Comparison of ENCODE assay signal across 1 cellular context in the genomic region with DNA sequence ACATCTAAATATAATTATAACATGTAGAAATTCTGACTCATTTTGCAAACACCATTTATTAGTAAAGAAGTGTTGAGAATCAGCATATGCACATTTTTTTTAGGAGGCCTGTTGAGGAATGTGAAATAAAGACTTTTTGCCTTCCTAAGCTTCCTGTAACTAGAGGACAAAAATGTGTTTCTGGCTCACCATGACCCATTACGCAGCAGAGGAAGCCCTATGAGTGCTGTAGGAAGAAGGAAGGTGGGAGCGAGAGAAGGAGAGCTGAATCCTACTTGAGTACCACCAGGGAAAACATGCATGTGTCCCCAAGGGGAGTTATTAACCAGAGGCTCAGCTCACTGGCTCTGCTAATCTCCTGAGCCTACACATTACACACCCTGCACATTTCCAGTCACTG.
TF ChIP-seq lines count a peak whose summit lies in the region.

No MANE protein-coding gene starts in this region.

TF ChIP-seq in endothelial cell of umbilical vein, 7 proteins besides CTCF, POLR2A, EP300 and RAD21:
- no peak for TF ChIP-seq FOS (IDR thresholded peaks at IDR 0.05; ENCODE audit: borderline replicate concordance, insufficient read depth, low read length)
- no peak for TF ChIP-seq POLR2AphosphoS5 (IDR thresholded peaks at IDR 0.05; ENCODE audit: insufficient read depth, low read depth, low read length)
- TF ChIP-seq GATA2 (IDR thresholded peaks at IDR 0.05; ENCODE audit: insufficient read depth, insufficient read length, low read depth, low read length) = no peak
- TF ChIP-seq, protein P1, sequence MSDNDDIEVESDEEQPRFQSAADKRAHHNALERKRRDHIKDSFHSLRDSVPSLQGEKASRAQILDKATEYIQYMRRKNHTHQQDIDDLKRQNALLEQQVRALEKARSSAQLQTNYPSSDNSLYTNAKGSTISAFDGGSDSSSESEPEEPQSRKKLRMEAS (IDR thresholded peaks at IDR 0.05; ENCODE audit: insufficient read depth, insufficient read length) = no peak
- no peak for TF ChIP-seq EZH2 (IDR thresholded peaks at IDR 0.05; ENCODE audit: borderline replicate concordance, low read depth, low read length, severe bottlenecking)
- TF ChIP-seq JUN (IDR thresholded peaks at IDR 0.05; ENCODE audit: borderline replicate concordance, insufficient read depth, insufficient read length, low read depth) = no peak
- TF ChIP-seq MYC (IDR thresholded peaks at IDR 0.05; ENCODE audit: low read depth, low read length) = no peak
